Comparison of ENCODE assay signal across 28 cellular contexts in the genomic region with DNA sequence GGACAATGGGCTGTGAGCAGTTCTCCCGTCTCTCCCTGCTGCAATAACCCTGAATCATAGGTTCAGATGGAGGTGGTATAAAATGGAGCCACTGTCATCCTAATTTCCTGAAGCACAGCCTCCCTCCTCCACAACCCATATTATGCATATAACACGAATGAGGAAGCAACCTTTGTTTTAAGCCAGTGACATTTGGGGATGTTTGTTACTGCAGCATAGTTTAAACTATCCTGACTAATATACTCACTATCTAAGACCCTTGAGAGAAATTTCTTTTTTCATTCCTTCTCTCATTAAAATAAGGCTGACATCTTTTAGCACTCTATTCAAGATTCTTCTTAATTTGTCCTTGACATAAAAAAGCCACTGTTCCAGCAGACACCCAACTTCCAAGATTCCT.
"Had no signal": no experiment of that assay in that cellular context is flagged by ENCODE, and none has a peak within 500 bp of the region (broad histone marks: within the 10 kb centered on the region; RNA-seq: fewer than 3 reads in every experiment).

No MANE protein-coding gene starts in this region.

- H3K9me3 ChIP-seq: gastrocnemius medialis had no signal

- DNase-seq: activated CD4-positive, alpha-beta T cell treated with anti-CD3 and anti-CD28 coated beads for 1 hour; activated CD4-positive, alpha-beta T cell treated with anti-CD3 and anti-CD28 coated beads for 48 hours; activated CD4-positive, alpha-beta T cell treated with anti-CD3 and anti-CD28 coated beads, Interleukin-2, amount 50 U/mL, for 1 hour; activated CD4-positive, alpha-beta T cell treated with anti-CD3 and anti-CD28 coated beads, Interleukin-2, amount 50 U/mL, for 48 hours; activated CD8-positive, alpha-beta memory T cell treated with anti-CD3 and anti-CD28 coated beads for 24 hours; activated CD8-positive, alpha-beta T cell treated with anti-CD3 and anti-CD28 coated beads for 36 hours; activated effector memory CD4-positive, alpha-beta T cell treated with Interleukin-2 at 50 U/mL for 16 hours; activated gamma-delta T cell treated with Interleukin-2 at 50 U/mL for 16 hours; activated naive CD4-positive, alpha-beta T cell treated with anti-CD3 and anti-CD28 coated beads, Interleukin-2, amount 50 U/mL, for 16 hours; activated naive CD4-positive, alpha-beta T cell treated with Interleukin-2 at 50 U/mL for 16 hours; activated T-cell treated with anti-CD3 and anti-CD28 coated beads, Interleukin-2, amount 50 U/mL, for 4 hours; amniotic stem cell; anterior cingulate cortex; brain microvascular endothelial cell; dorsolateral prefrontal cortex; effector memory CD4-positive, alpha-beta T cell; endodermal cell; foreskin keratinocyte; gastrocnemius medialis; glutamatergic neuron; heart left ventricle; T-helper 2 cell had no signal

- H3K27ac ChIP-seq: brain microvascular endothelial cell, coronary artery, dorsolateral prefrontal cortex, esophagus muscularis mucosa, foreskin keratinocyte, gastrocnemius medialis, heart left ventricle had no signal

- H3K4me3 ChIP-seq: coronary artery, dorsolateral prefrontal cortex, esophagus muscularis mucosa, gastrocnemius medialis, heart left ventricle had no signal

- FAIRE-seq: astrocyte, bronchial epithelial cell had no signal

- H3K36me3 ChIP-seq: esophagus muscularis mucosa, gastrocnemius medialis, heart left ventricle had no signal

- H3K27me3 ChIP-seq: brain microvascular endothelial cell, foreskin keratinocyte, gastrocnemius medialis had no signal

- ATAC-seq: activated CD8-positive, alpha-beta T cell treated with anti-CD3 and anti-CD28 coated beads for 36 hours; activated T-cell treated with anti-CD3 and anti-CD28 coated beads, Interleukin-2, amount 50 U/mL, for 4 hours; activated T-helper 17 cell treated with anti-CD3 and anti-CD28 coated beads, Interleukin-2, amount 50 U/mL, for 72 hours; foreskin keratinocyte; gastrocnemius medialis; heart left ventricle; WTC11 had no signal

- H3K4me1 ChIP-seq: esophagus muscularis mucosa, foreskin keratinocyte, gastrocnemius medialis, heart left ventricle had no signal
